Comparison of ENCODE assay signal across 3 cellular contexts in the genomic region with DNA sequence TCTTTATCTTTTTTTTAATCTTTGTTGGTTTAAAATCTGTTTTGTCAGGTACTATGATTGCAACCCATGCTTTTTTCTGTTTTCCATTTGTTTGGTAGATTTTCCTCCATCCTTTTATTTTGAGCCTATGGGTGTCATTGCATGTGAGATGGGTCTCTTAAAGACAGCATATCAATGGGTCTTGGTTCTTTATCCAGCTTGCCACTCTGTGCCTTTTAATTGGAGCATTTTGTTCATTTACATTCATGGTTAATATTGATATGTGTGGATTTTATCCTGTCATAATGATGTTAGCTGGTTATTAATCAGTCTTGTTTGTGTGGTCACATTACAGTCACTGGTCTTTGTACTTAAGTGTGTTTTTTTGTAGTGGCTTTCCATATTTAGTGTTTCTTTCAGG.
"Had no signal": no experiment of that assay in that cellular context is flagged by ENCODE, and none has a peak within 500 bp of the region (broad histone marks: within the 10 kb centered on the region; RNA-seq: fewer than 3 reads in every experiment).

No MANE protein-coding gene starts in this region.

- ATAC-seq: GM12878 had no signal

- DNase-seq: GDM1, GF-D8 had no signal

- H3K4me3 ChIP-seq: GM12878 had no signal
